8 cellular contexts compared by ENCODE assay signal in the genomic region with DNA sequence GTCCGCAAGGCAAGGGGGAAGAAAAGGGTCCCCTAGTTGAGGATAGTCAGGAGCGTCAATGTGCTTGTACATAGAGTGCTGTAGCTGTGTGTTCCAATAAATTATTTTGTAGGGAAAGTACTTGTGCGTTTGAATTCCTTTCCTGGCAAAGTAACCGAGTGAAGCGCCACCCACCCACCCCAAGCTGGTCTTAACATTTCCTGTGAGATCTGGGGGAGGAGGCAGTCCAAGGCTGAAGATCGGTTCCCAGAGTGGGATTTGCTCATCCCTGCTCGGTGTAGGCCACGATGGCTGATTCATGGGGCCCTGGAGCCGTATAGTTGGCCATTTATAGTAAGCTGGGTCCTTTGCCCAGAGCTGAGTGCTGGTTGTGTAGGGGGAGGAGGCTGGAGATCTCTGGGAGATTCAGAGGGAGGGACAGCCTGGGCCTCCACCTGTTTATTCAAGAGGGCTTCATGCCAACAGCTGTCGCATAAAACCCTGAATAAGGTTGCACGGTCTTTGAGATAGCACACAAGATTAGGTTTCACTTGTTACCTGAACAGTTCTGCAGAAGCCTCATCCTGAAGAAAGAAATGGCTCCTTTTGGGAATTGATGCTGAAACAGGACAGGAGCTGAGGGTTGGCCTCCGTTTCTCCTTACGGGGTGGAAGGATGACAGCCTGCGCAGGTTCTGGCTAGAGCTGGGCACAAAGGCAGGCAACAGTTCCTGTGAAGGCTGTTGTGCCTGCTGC. TPM values are rescaled to one million over a fixed set of nuclear protein-coding genes. Genes with fewer than 3 reads are reported as not detected.
DNase-seq lines count a peak whose midpoint lies in the region; TF ChIP-seq lines count a peak whose summit lies in the region.

No MANE protein-coding gene starts in this region.

- H3K36me3 ChIP-seq in mucosa of rectum (ENCODE audit: control insufficient read depth in 2 of 2, insufficient read depth in 2 of 2, low read length in 2 of 2): peaks cover 29 to 37% of the 10 kb centered on the region in 2 donors

- peaks cover 42 to 46% of the 10 kb centered on the region in 2 donors for H3K4me1 ChIP-seq in mucosa of rectum (ENCODE audit: control insufficient read depth in 2 of 2, insufficient read depth in 2 of 2, low read length in 2 of 2)

- peak; percentile 31 for DNase-seq in AG09309 (ENCODE audit: low read depth)
- peak; percentile 21 for DNase-seq in GM13977 (ENCODE audit: low spot score)
- DNase-seq in RKO (ENCODE audit: low spot score): peak; percentile 84
- DNase-seq in coronary artery (ENCODE audit: low spot score): no peak
- DNase-seq in mucosa of gallbladder (ENCODE audit: low spot score): no peak
- no peak for DNase-seq in activated effector memory CD4-positive, alpha-beta T cell treated with Interleukin-2 at 50 U/mL for 16 hours
- no peak for DNase-seq in HuH-7 (ENCODE audit: low spot score)

- H3K27ac ChIP-seq in coronary artery (peak overlapping the region; percentile 98 to 99), mucosa of rectum (ENCODE audit: low read depth in 2 of 2, low read length in 2 of 2) (peak overlapping the region; percentile 34 to 99)

- H3K4me3 ChIP-seq in AG09309 (ENCODE audit: control insufficient read depth, low read depth, low read length) (peak overlapping the region; percentile 89), coronary artery (peak overlapping the region; percentile 95), mucosa of rectum (ENCODE audit: low read length in 2 of 2) (peak overlapping the region; percentile 30 to 98)

- no peaks in the 10 kb centered on the region for H3K9me3 ChIP-seq in mucosa of rectum (ENCODE audit: control insufficient read depth in 2 of 2, low read length in 2 of 2)

- H3K9ac ChIP-seq in mucosa of rectum (ENCODE audit: low read depth in 1 of 2, low read length in 2 of 2): peak overlapping the region; percentile 38 to 55

- in situ Hi-C loops in GM13977 (cut with MboI; ENCODE audit: low pct_unique_long_range_greater_than_20kb, low sequenced_read_pairs, unreplicated experiment): no loop called here

- TF ChIP-seq CTCF in AG09309 (IDR thresholded peaks at IDR 0.05; ENCODE audit: control insufficient read depth, insufficient read depth, low read depth, low read length, missing control alignments) (no peak), GM13977 (IDR thresholded peaks at IDR 0.05; ENCODE audit: extremely low read depth, insufficient read depth, missing control alignments) (no peak), coronary artery (IDR thresholded peaks at IDR 0.05) (no peak)

- H3K27me3 ChIP-seq in mucosa of rectum (ENCODE audit: control insufficient read depth in 2 of 2, insufficient read depth in 2 of 2, low read length in 2 of 2): no peaks in the 10 kb centered on the region

RNA-seq across cellular contexts. Expression of gene ATF4, which starts 2.4 kb away (rescaled TPM):
- total RNA-seq in mucosa of gallbladder: 248 TPM

RNA-seq across cellular contexts. Expression of gene RPS19BP1, which starts 9.8 kb away (rescaled TPM):
- 76.9 TPM for total RNA-seq in mucosa of gallbladder

RNA-seq across cellular contexts. Expression of gene MIEF1, which starts 20.6 kb away (rescaled TPM):
- total RNA-seq in mucosa of gallbladder: 24.1 TPM

RNA-seq across cellular contexts. Expression of gene CACNA1I, which starts 47.8 kb away (rescaled TPM):
- 0.43 TPM for total RNA-seq in mucosa of gallbladder

Comparison
In these comparisons a context has a peak if more than half of its experiments do, and no peak if none do; other contexts are left out.
1. DNase-seq: peak in AG09309 (single experiment), GM13977 (single experiment) and RKO (single experiment); none in coronary artery (single experiment), mucosa of gallbladder (single experiment), activated effector memory CD4-positive, alpha-beta T cell treated with Interleukin-2 at 50 U/mL for 16 hours (single experiment) and HuH-7 (single experiment).
2. Peak in every context shown above with its lines, with median percentiles within 50 percentile points of each other: H3K4me3 ChIP-seq.